ENCODE assay signal across 16 cellular contexts in the genomic region with DNA sequence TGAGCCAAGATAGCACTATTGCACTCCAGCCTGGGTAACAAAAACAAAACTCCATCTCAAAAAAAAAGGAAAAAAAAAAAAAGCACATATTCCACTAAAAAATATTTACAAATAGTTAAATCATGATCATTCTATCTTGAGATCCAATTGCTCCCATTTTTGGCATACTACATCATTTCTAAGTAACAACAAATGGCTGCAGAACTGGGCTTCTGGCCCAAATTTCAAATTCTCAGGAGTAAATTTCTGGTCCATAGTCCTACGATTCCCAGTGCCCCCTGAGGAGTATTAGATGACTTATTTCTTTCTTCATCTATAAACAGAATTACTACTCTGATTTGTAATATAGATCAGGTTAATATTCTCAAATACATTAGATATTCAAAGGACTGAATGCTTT.
A peak's percentile ranks its signal among the peaks of the same experiment; 100 is the strongest.
DNase-seq lines count a peak whose midpoint lies in the region; ATAC-seq and TF ChIP-seq lines count a peak whose summit lies in the region.
"Had no signal": no experiment of that assay in that cellular context is flagged by ENCODE, and none has a peak within 500 bp of the region (broad histone marks: within the 10 kb centered on the region; RNA-seq: fewer than 3 reads in every experiment).

No MANE protein-coding gene starts in this region.

- H3K4me3 ChIP-seq in AG10803 (ENCODE audit: low read length): no peak overlapping the region

- no peaks in the 10 kb centered on the region for H3K9me3 ChIP-seq in T-helper 17 cell (ENCODE audit: control insufficient read depth, low read length, poor library complexity, severe bottlenecking)
- H3K9me3 ChIP-seq: Caco-2 had no signal

- H3K36me3 Mint-ChIP-seq in T-helper 17 cell (ENCODE audit: low read depth): peaks cover 17% of the 10 kb centered on the region

- H3K27me3 Mint-ChIP-seq in T-helper 17 cell: no peaks in the 10 kb centered on the region
- no peaks in the 10 kb centered on the region for H3K27me3 Mint-ChIP-seq in stimulated activated naive CD8-positive, alpha-beta T cell treated with anti-CD3 and anti-CD28 coated beads, Interleukin-15, amount 100 ng/mL, for 72 hours
- H3K27me3 Mint-ChIP-seq: CD4-positive, CD25-positive, alpha-beta regulatory T cell had no signal

- no peaks in the 10 kb centered on the region for H3K9me3 Mint-ChIP-seq in stimulated activated naive CD8-positive, alpha-beta T cell treated with anti-CD3 and anti-CD28 coated beads, Interleukin-15, amount 100 ng/mL, for 72 hours
- H3K9me3 Mint-ChIP-seq: CD4-positive, CD25-positive, alpha-beta regulatory T cell; CD8-positive, alpha-beta T cell had no signal

- H3K27ac Mint-ChIP-seq in T-helper 17 cell: peak overlapping the region; percentile 56
- H3K27ac Mint-ChIP-seq in stimulated activated naive CD8-positive, alpha-beta T cell treated with anti-CD3 and anti-CD28 coated beads, Interleukin-15, amount 100 ng/mL, for 72 hours: peak overlapping the region in 1 of 2 donors; percentile 67
- H3K27ac Mint-ChIP-seq: CD8-positive, alpha-beta T cell had no signal

- no peak overlapping the region for H3K4me3 Mint-ChIP-seq in T-helper 17 cell
- no peak overlapping the region for H3K4me3 Mint-ChIP-seq in stimulated activated naive CD8-positive, alpha-beta T cell treated with anti-CD3 and anti-CD28 coated beads, Interleukin-15, amount 100 ng/mL, for 72 hours
- H3K4me3 Mint-ChIP-seq: CD4-positive, CD25-positive, alpha-beta regulatory T cell; CD8-positive, alpha-beta T cell had no signal

- H3K4me1 Mint-ChIP-seq in T-helper 17 cell: peaks cover 24% of the 10 kb centered on the region
- peaks cover 13% of the 10 kb centered on the region for H3K4me1 Mint-ChIP-seq in stimulated activated naive CD8-positive, alpha-beta T cell treated with anti-CD3 and anti-CD28 coated beads, Interleukin-15, amount 100 ng/mL, for 72 hours

- ATAC-seq in T-helper 17 cell (no peak), GM19455 (IDR thresholded peaks at IDR 0.05; ENCODE audit: unreplicated experiment) (no peak)
- ATAC-seq in stimulated activated naive CD8-positive, alpha-beta T cell treated with anti-CD3 and anti-CD28 coated beads, Interleukin-15, amount 100 ng/mL, for 72 hours: no peak
- ATAC-seq: CD8-positive, alpha-beta T cell had no signal

- no peak for TF ChIP-seq CTCF in AG10803 (conservative IDR thresholded peaks at IDR 0.05; ENCODE audit: low read length)

- DNase-seq in AG10803 (ENCODE audit: low read depth) (peak; percentile 20), T-helper 17 cell (no peak), fibroblast of gingiva (ENCODE audit: low read depth) (peak; percentile 73)
- DNase-seq in stimulated activated naive CD8-positive, alpha-beta T cell treated with anti-CD3 and anti-CD28 coated beads, Interleukin-15, amount 100 ng/mL, for 72 hours: no peak
- DNase-seq in stimulated activated CD8-positive, alpha-beta memory T cell treated with anti-CD3 and anti-CD28 coated beads, Interleukin-4, amount 100 ng/mL, for 48 hours: no peak
- DNase-seq: C1 segment of cervical spinal cord; Caco-2; CD4-positive, CD25-positive, alpha-beta regulatory T cell; CD8-positive, alpha-beta T cell; DMS153; DND-41; GDM1; GOT3; H7; HCEC 1CT had no signal

Comparison
In these comparisons a context has a peak if more than half of its experiments do, and no peak if none do; other contexts are left out.
1. DNase-seq: peak in AG10803 (single experiment) and fibroblast of gingiva (single experiment); none in T-helper 17 cell (0 of 3), stimulated activated naive CD8-positive, alpha-beta T cell treated with anti-CD3 and anti-CD28 coated beads, Interleukin-15, amount 100 ng/mL, for 72 hours (0 of 2) and stimulated activated CD8-positive, alpha-beta memory T cell treated with anti-CD3 and anti-CD28 coated beads, Interleukin-4, amount 100 ng/mL, for 48 hours (single experiment).